In genomic region chr9:122106576-122106975, GRCh38 we compare ENCODE assay signal across 22 cellular contexts. TPM values are rescaled to one million over a fixed set of nuclear protein-coding genes. Genes with fewer than 3 reads are reported as not detected.
A peak's percentile ranks its signal among the peaks of the same experiment; 100 is the strongest.
DNase-seq lines count a peak whose midpoint lies in the region; ATAC-seq and TF ChIP-seq lines count a peak whose summit lies in the region.
"Had no signal": no experiment of that assay in that cellular context is flagged by ENCODE, and none has a peak within 500 bp of the region (broad histone marks: within the 10 kb centered on the region; RNA-seq: fewer than 3 reads in every experiment).

No MANE protein-coding gene starts in this region.

- H3K27ac ChIP-seq in right atrium auricular region (peak overlapping the region; percentile 63 to 86), heart left ventricle (peak overlapping the region in 4 of 12 donors; percentile 6 to 63 (median 36)), esophagus muscularis mucosa (replicated peaks in 1 of 4) (peak overlapping the region; percentile 62 to 76 (median 71)), neural progenitor cell (no peak overlapping the region)
- H3K27ac ChIP-seq: BLaER1 treated with 17β-estradiol and CSF1 and Interleukin-3, amounts not matched to agents 10 nM and 100 nM; KMS-11; SK-N-MC had no signal

- H3K9ac ChIP-seq in neural progenitor cell: no peak overlapping the region
- H3K9ac ChIP-seq: BLaER1 treated with 17β-estradiol and CSF1 and Interleukin-3, amounts not matched to agents 10 nM and 100 nM; KMS-11 had no signal

- H3K79me2 ChIP-seq in neural progenitor cell (ENCODE audit: low read depth): no peaks in the 10 kb centered on the region

- H3K4me1 Mint-ChIP-seq in neural progenitor cell: peaks cover 14% of the 10 kb centered on the region
- H3K4me1 Mint-ChIP-seq: IgD-negative memory B cell had no signal

- H3K36me3 ChIP-seq in right atrium auricular region (no peaks in the 10 kb centered on the region), heart left ventricle (no peaks in the 10 kb centered on the region), esophagus muscularis mucosa (no peaks in the 10 kb centered on the region), neural progenitor cell (no peaks in the 10 kb centered on the region)

- WGBS in heart left ventricle, 4 donors: 46 to 65% (median 57%) methylated on average over 2 of the region's 2 CpGs
- WGBS in esophagus muscularis mucosa: 46% methylated on average over 2 of the region's 2 CpGs

- TF ChIP-seq CTCF in right atrium auricular region (IDR thresholded peaks at IDR 0.05) (no peak), heart left ventricle (IDR thresholded peaks at IDR 0.05) (no peak), esophagus muscularis mucosa (IDR thresholded peaks at IDR 0.05) (no peak), neural progenitor cell (IDR thresholded peaks at IDR 0.05) (no peak)

- TF ChIP-seq POLR2A in heart left ventricle (IDR thresholded peaks at IDR 0.05) (no peak), esophagus muscularis mucosa (IDR thresholded peaks at IDR 0.05; ENCODE audit: low read depth) (no peak)

- H3K4me2 ChIP-seq in neural progenitor cell: no peak overlapping the region
- H3K4me2 ChIP-seq: BLaER1 treated with 17β-estradiol and CSF1 and Interleukin-3, amounts not matched to agents 10 nM and 100 nM; KMS-11 had no signal

- H3K9me3 ChIP-seq in right atrium auricular region: peaks cover 0 to 8% of the 10 kb centered on the region in 2 donors
- H3K9me3 ChIP-seq in heart left ventricle: peaks cover 0 to 13% (median 3%) of the 10 kb centered on the region in 12 donors
- H3K9me3 ChIP-seq in esophagus muscularis mucosa: no peaks in the 10 kb centered on the region
- no peaks in the 10 kb centered on the region for H3K9me3 ChIP-seq in neural progenitor cell (ENCODE audit: low read depth)

- H3K9me3 Mint-ChIP-seq in neural progenitor cell: peaks cover 7% of the 10 kb centered on the region

- H3F3A ChIP-seq in neural progenitor cell (ENCODE audit: low read depth): no peaks in the 10 kb centered on the region

- TF ChIP-seq EP300 in esophagus muscularis mucosa (IDR thresholded peaks at IDR 0.05): no peak

- ATAC-seq in heart left ventricle: no peak
- no peak for ATAC-seq in HG02678 (IDR thresholded peaks at IDR 0.05; ENCODE audit: unreplicated experiment)

- H3K4me3 ChIP-seq in right atrium auricular region (no peak overlapping the region), heart left ventricle (no peak overlapping the region), esophagus muscularis mucosa (no peak overlapping the region), neural progenitor cell (no peak overlapping the region)
- H3K4me3 ChIP-seq: BLaER1 treated with 17β-estradiol and CSF1 and Interleukin-3, amounts not matched to agents 10 nM and 100 nM; SK-N-MC had no signal

- peaks cover 0 to 21% of the 10 kb centered on the region in 2 donors for H3K4me1 ChIP-seq in right atrium auricular region
- peaks cover 0 to 17% (median 6%) of the 10 kb centered on the region in 12 donors for H3K4me1 ChIP-seq in heart left ventricle
- H3K4me1 ChIP-seq in esophagus muscularis mucosa: peaks cover 12 to 28% (median 25%) of the 10 kb centered on the region in 4 donors
- H3K4me1 ChIP-seq in neural progenitor cell: peaks cover 8% of the 10 kb centered on the region
- H3K4me1 ChIP-seq: BLaER1 treated with 17β-estradiol and CSF1 and Interleukin-3, amounts not matched to agents 10 nM and 100 nM had no signal

- no peak for DNase-seq in right atrium auricular region (ENCODE audit: low spot score)
- no peak for DNase-seq in heart left ventricle
- DNase-seq in esophagus muscularis mucosa (ENCODE audit: extremely low spot score): no peak
- no peak for DNase-seq in neural progenitor cell (ENCODE audit: low spot score)
- DNase-seq in superior temporal gyrus (ENCODE audit: extremely low spot score): peak; percentile 7
- DNase-seq in occipital lobe (lab: John Stamatoyannopoulos, UW): no peak
- no peak for DNase-seq in SIG-M5 (lab: John Stamatoyannopoulos, UW)
- DNase-seq: AML-193; CD4-positive, alpha-beta T cell; MM.1S; NCI-H1694; NCI-H2029 treated with DMSO at 0.1 percent for 48 hours; NCI-H2227 treated with DMSO at 0.1 percent for 48 hours; NCI-H526 treated with DMSO at 0.1 percent for 48 hours; RPMI8226 had no signal

- intact Hi-C loops in heart left ventricle (cut with DNase I): no loop called here
- intact Hi-C loops in esophagus muscularis mucosa (cut with DNase I): no loop called here

- H3K36me3 Mint-ChIP-seq in neural progenitor cell: no peaks in the 10 kb centered on the region
- H3K36me3 Mint-ChIP-seq: IgD-negative memory B cell had no signal

- H3K4me3 Mint-ChIP-seq in neural progenitor cell: no peak overlapping the region
- H3K4me3 Mint-ChIP-seq: CD4-positive, alpha-beta T cell had no signal

- no peaks in the 10 kb centered on the region for H4K20me1 ChIP-seq in neural progenitor cell (ENCODE audit: low read depth)
- H4K20me1 ChIP-seq: BLaER1 treated with 17β-estradiol and CSF1 and Interleukin-3, amounts not matched to agents 10 nM and 100 nM had no signal

- H3K27ac Mint-ChIP-seq in neural progenitor cell: no peak overlapping the region
- H3K27ac Mint-ChIP-seq: CD4-positive, alpha-beta T cell had no signal

- H3K27me3 ChIP-seq in right atrium auricular region (no peaks in the 10 kb centered on the region), heart left ventricle (no peaks in the 10 kb centered on the region), esophagus muscularis mucosa (no peaks in the 10 kb centered on the region), neural progenitor cell (no peaks in the 10 kb centered on the region)
- H3K27me3 ChIP-seq: BLaER1 treated with 17β-estradiol and CSF1 and Interleukin-3, amounts not matched to agents 10 nM and 100 nM had no signal

- peak overlapping the region; percentile 7 for H2AFZ ChIP-seq in neural progenitor cell (replicated peaks)

- peaks cover 9% of the 10 kb centered on the region for H3K27me3 Mint-ChIP-seq in neural progenitor cell (ENCODE audit: insufficient read depth, low read depth)
- H3K27me3 Mint-ChIP-seq: CD4-positive, alpha-beta T cell; IgD-negative memory B cell had no signal

RNA-seq across cellular contexts. Expression of gene TTLL11, which starts 13.5 kb away (rescaled TPM):
- total RNA-seq in right atrium auricular region (1 to 10 TPM; 5.9 to 7.8 TPM), heart left ventricle (10 to 100 TPM in 1 of 9 donors, 1 to 10 TPM in 8; 4.3 to 10.9 (median 7.9) TPM), esophagus muscularis mucosa (10 to 100 TPM; 20.5 to 41.3 (median 27.6) TPM), neural progenitor cell (ENCODE audit: low replicate concordance) (0.75 and 0.84 TPM in 2 replicates), occipital lobe (26.8 TPM)
- polyA plus RNA-seq in heart left ventricle: 1 to 10 TPM; 2.7 to 9.5 TPM

RNA-seq across cellular contexts. Expression of gene NDUFA8, which starts 53.0 kb away (rescaled TPM):
- total RNA-seq in right atrium auricular region: 100 to 1,000 TPM; 169 to 236 TPM
- 100 to 1,000 TPM; 183 to 316 (median 260) TPM for total RNA-seq in heart left ventricle
- polyA plus RNA-seq in heart left ventricle: 100 to 1,000 TPM; 301 to 919 TPM
- 10 to 100 TPM; 55.7 to 83.3 (median 76.1) TPM for total RNA-seq in esophagus muscularis mucosa
- 33.6 and 49.6 TPM in 2 replicates for total RNA-seq in neural progenitor cell (ENCODE audit: low replicate concordance)
- 18.2 TPM for total RNA-seq in occipital lobe

RNA-seq across cellular contexts. Expression of gene MORN5, which starts 53.1 kb away (rescaled TPM):
- not detected for total RNA-seq in right atrium auricular region
- not detected for total RNA-seq in heart left ventricle
- polyA plus RNA-seq in heart left ventricle: not detected
- total RNA-seq in esophagus muscularis mucosa: 1 to 10 TPM in 2 of 4 donors, not detected in 2; 3.9 to 5.8 TPM
- total RNA-seq in neural progenitor cell (ENCODE audit: low replicate concordance): 1.7 and 3.7 TPM in 2 replicates
- total RNA-seq in occipital lobe: 1.2 TPM
- total RNA-seq: CD4-positive, alpha-beta T cell; G401; NCI-H460 had no signal
- polyA plus RNA-seq: IgD-negative memory B cell had no signal
